Comparison of ENCODE assay signal across 14 cellular contexts in the genomic region with DNA sequence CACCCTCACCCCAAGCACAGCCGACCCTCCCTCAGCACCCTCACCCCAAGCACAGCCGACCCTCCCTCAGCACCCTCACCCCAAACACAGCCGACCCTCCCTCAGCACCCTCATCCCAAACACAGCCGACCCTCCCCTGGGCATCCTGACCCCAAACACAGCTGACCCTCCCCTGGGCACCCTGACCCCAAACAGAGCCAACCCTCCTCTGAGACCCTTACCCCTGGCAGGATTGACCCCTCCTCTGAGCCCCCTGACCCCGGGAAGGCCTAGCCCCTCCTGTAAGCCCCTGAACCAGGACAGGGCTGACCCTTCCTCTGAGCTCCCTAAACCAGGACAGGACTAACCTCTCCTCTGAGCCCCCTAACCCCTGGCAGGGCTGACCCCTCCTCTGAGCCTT.
DNase-seq lines count a peak whose midpoint lies in the region; ATAC-seq and TF ChIP-seq lines count a peak whose summit lies in the region.
"Had no signal": no experiment of that assay in that cellular context is flagged by ENCODE, and none has a peak within 500 bp of the region (broad histone marks: within the 10 kb centered on the region; RNA-seq: fewer than 3 reads in every experiment).

No MANE protein-coding gene starts in this region.

- H3K4me1 ChIP-seq in upper lobe of right lung, result no peaks in the 10 kb centered on the region

- no peaks in the 10 kb centered on the region for H3K4me1 Mint-ChIP-seq in osteocyte (ENCODE audit: unreplicated experiment)
- H3K4me1 Mint-ChIP-seq in activated CD4-positive, alpha-beta memory T cell treated with anti-CD3 and anti-CD28 coated beads for 36 hours (ENCODE audit: low read depth), result no peaks in the 10 kb centered on the region

- H3K9me3 Mint-ChIP-seq in osteocyte (ENCODE audit: unreplicated experiment), result peaks cover 4% of the 10 kb centered on the region
- no peaks in the 10 kb centered on the region for H3K9me3 Mint-ChIP-seq in activated CD4-positive, alpha-beta memory T cell treated with anti-CD3 and anti-CD28 coated beads for 36 hours
- H3K9me3 Mint-ChIP-seq: CD4-positive, alpha-beta T cell had no signal

- no peak overlapping the region for H3K4me3 ChIP-seq in upper lobe of right lung

- H3K36me3 Mint-ChIP-seq in osteocyte (ENCODE audit: unreplicated experiment), result no peaks in the 10 kb centered on the region
- H3K36me3 Mint-ChIP-seq in activated CD4-positive, alpha-beta memory T cell treated with anti-CD3 and anti-CD28 coated beads for 36 hours, result no peaks in the 10 kb centered on the region

- no peak for TF ChIP-seq CTCF in osteocyte (IDR thresholded peaks at IDR 0.05)
- no peak for TF ChIP-seq CTCF in upper lobe of right lung (IDR thresholded peaks at IDR 0.05)

- POLR2A ChIA-PET in activated CD4-positive, alpha-beta memory T cell treated with anti-CD3 and anti-CD28 coated beads for 36 hours (lab: Charles Lee), result no interaction called here

- no peak overlapping the region for H3K27ac Mint-ChIP-seq in osteocyte (ENCODE audit: unreplicated experiment)
- no peak overlapping the region for H3K27ac Mint-ChIP-seq in activated CD4-positive, alpha-beta memory T cell treated with anti-CD3 and anti-CD28 coated beads for 36 hours
- H3K27ac Mint-ChIP-seq: CD4-positive, alpha-beta T cell had no signal

- no peak overlapping the region for H3K4me3 Mint-ChIP-seq in osteocyte (ENCODE audit: unreplicated experiment)
- H3K4me3 Mint-ChIP-seq in activated CD4-positive, alpha-beta memory T cell treated with anti-CD3 and anti-CD28 coated beads for 36 hours, result no peak overlapping the region
- H3K4me3 Mint-ChIP-seq: CD4-positive, alpha-beta T cell had no signal

- peaks cover 6% of the 10 kb centered on the region for H3K27me3 ChIP-seq in upper lobe of right lung

- DNase-seq in activated effector memory CD4-positive, alpha-beta T cell treated with anti-CD3 and anti-CD28 coated beads, Interleukin-2, amount 50 U/mL, for 16 hours, result peak; percentile 24
- DNase-seq in activated effector memory CD4-positive, alpha-beta T cell treated with Interleukin-2 at 50 U/mL for 16 hours, result no peak
- DNase-seq in ecto neural progenitor cell (ENCODE audit: low spot score) (peak; percentile 32), osteocyte (ENCODE audit: extremely low spot score, unreplicated experiment) (peak; percentile 56), upper lobe of right lung (peak; percentile 45), sciatic nerve (ENCODE audit: low spot score) (no peak)
- DNase-seq in activated CD4-positive, alpha-beta memory T cell treated with anti-CD3 and anti-CD28 coated beads for 36 hours, result no peak
- DNase-seq: ACHN; C1 segment of cervical spinal cord; Calu3; CD4-positive, alpha-beta T cell; DMS 273 treated with DMSO at 0.1 percent for 48 hours had no signal

- CTCF ChIA-PET in activated CD4-positive, alpha-beta memory T cell treated with anti-CD3 and anti-CD28 coated beads for 36 hours (lab: Charles Lee), result no interaction called here

- no peak overlapping the region for H3K27ac ChIP-seq in upper lobe of right lung

- H3K36me3 ChIP-seq in upper lobe of right lung, result no peaks in the 10 kb centered on the region

- peaks cover 5% of the 10 kb centered on the region for H3K9me3 ChIP-seq in upper lobe of right lung

- ATAC-seq in upper lobe of right lung (no peak), GM19455 (IDR thresholded peaks at IDR 0.05; ENCODE audit: unreplicated experiment) (no peak), sciatic nerve (no peak)
- ATAC-seq: HCT116 had no signal

- no peaks in the 10 kb centered on the region for H3K27me3 Mint-ChIP-seq in osteocyte (ENCODE audit: unreplicated experiment)
- peaks cover 30% of the 10 kb centered on the region for H3K27me3 Mint-ChIP-seq in activated CD4-positive, alpha-beta memory T cell treated with anti-CD3 and anti-CD28 coated beads for 36 hours

- intact Hi-C loops in upper lobe of right lung (cut with DNase I) (no loop called here), sciatic nerve (cut with DNase I) (no loop called here)
- intact Hi-C loops in activated CD4-positive, alpha-beta memory T cell treated with anti-CD3 and anti-CD28 coated beads for 36 hours (cut with micrococcal nuclease), result no loop called here

Comparison
In these comparisons a context has a peak if more than half of its experiments do, and no peak if none do; other contexts are left out.
1. DNase-seq: peak in activated effector memory CD4-positive, alpha-beta T cell treated with anti-CD3 and anti-CD28 coated beads, Interleukin-2, amount 50 U/mL, for 16 hours (single experiment), ecto neural progenitor cell (single experiment), osteocyte (single experiment) and upper lobe of right lung (single experiment); none in activated effector memory CD4-positive, alpha-beta T cell treated with Interleukin-2 at 50 U/mL for 16 hours (single experiment), sciatic nerve (single experiment) and activated CD4-positive, alpha-beta memory T cell treated with anti-CD3 and anti-CD28 coated beads for 36 hours (single experiment).